In the genomic region with DNA sequence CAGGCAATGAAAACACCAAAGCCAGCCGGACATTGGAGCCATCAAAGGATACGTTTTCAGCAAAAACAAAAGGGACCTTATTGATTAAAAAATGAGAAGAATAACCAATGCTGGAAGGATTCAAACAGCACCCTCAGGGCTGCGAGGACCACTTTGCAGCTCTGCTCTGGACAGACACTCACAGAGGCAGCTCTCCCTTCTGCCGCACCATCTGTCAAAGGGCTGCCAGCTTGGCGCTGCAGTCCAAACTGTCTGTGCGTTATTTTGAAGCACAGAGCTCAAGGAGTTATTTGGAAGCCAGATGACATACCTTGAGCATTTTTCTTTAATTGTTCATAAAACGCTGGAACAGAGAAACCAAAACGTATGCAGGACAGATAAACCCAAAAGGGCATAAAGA, we compare ENCODE assay signal across 23 cellular contexts.
"Had no signal": no experiment of that assay in that cellular context is flagged by ENCODE, and none has a peak within 500 bp of the region (broad histone marks: within the 10 kb centered on the region; RNA-seq: fewer than 3 reads in every experiment).

No MANE protein-coding gene starts in this region.

- H3K9me3 ChIP-seq: body of pancreas, gastrocnemius medialis, left lung, right atrium auricular region, transverse colon had no signal

- H3K27me3 Mint-ChIP-seq: activated naive CD8-positive, alpha-beta T cell; dendritic cell treated with granulocyte-macrophage colony-stimulating factor and Interleukin-4, amounts not matched to agents 40 ng/mL and 50 ng/mL, for 4 days; naive B cell had no signal

- ATAC-seq: activated CD8-positive, alpha-beta T cell treated with anti-CD3 and anti-CD28 coated beads, Interleukin-2, amount 10 ng/mL, durations not matched to agents 7 days and 5 days; body of pancreas; left lung; WTC11 had no signal

- H3K36me3 Mint-ChIP-seq: WTC11 had no signal

- H3K9ac ChIP-seq: parathyroid adenoma had no signal

- H3K27ac Mint-ChIP-seq: activated CD8-positive, alpha-beta T cell treated with anti-CD3 and anti-CD28 coated beads, Interleukin-2, amount 10 ng/mL, durations not matched to agents 7 days and 5 days; activated naive CD8-positive, alpha-beta T cell; dendritic cell treated with granulocyte-macrophage colony-stimulating factor and Interleukin-4, amounts not matched to agents 40 ng/mL and 50 ng/mL, for 4 days; endodermal cell; T-helper 1 cell treated with Interleukin-12 subunit alpha and Interleukin-12 subunit beta and Interleukin-4 antibody, amounts not matched to agents 30 μg/mL and 1 μg/mL, for 36 hours had no signal

- H3K27ac ChIP-seq: body of pancreas, gastrocnemius medialis, left lung, parathyroid adenoma, right atrium auricular region, skin epidermis, transverse colon had no signal

- H3K4me1 ChIP-seq: body of pancreas, left lung, right atrium auricular region had no signal

- H3K9me3 Mint-ChIP-seq: dendritic cell treated with granulocyte-macrophage colony-stimulating factor and Interleukin-4, amounts not matched to agents 40 ng/mL and 50 ng/mL, for 4 days; endodermal cell; naive B cell; T-helper 1 cell treated with Interleukin-12 subunit alpha and Interleukin-12 subunit beta and Interleukin-4 antibody, amounts not matched to agents 30 μg/mL and 1 μg/mL, for 36 hours had no signal

- H3K4me1 Mint-ChIP-seq: endodermal cell had no signal

- H3K4me3 ChIP-seq: body of pancreas, gastrocnemius medialis, left lung, right atrium auricular region, skin epidermis, transverse colon had no signal

- H3K4me3 Mint-ChIP-seq: activated CD8-positive, alpha-beta T cell treated with anti-CD3 and anti-CD28 coated beads, Interleukin-2, amount 10 ng/mL, durations not matched to agents 7 days and 5 days; activated naive CD8-positive, alpha-beta T cell; dendritic cell treated with granulocyte-macrophage colony-stimulating factor and Interleukin-4, amounts not matched to agents 40 ng/mL and 50 ng/mL, for 4 days; endodermal cell; T-helper 1 cell treated with Interleukin-12 subunit alpha and Interleukin-12 subunit beta and Interleukin-4 antibody, amounts not matched to agents 30 μg/mL and 1 μg/mL, for 36 hours; WTC11 had no signal

- H3K27me3 ChIP-seq: body of pancreas, gastrocnemius medialis, left lung, right atrium auricular region, transverse colon had no signal

- DNase-seq: activated CD4-positive, alpha-beta T cell treated with anti-CD3 and anti-CD28 coated beads for 4 hours; activated CD8-positive, alpha-beta memory T cell treated with anti-CD3 and anti-CD28 coated beads, Interleukin-2, amount 50 U/mL, for 4 hours; activated CD8-positive, alpha-beta T cell treated with anti-CD3 and anti-CD28 coated beads, Interleukin-2, amount 10 ng/mL, durations not matched to agents 7 days and 5 days; activated gamma-delta T cell; activated T-cell treated with anti-CD3 and anti-CD28 coated beads, Interleukin-2, amount 50 U/mL, for 48 hours; body of pancreas; central memory CD4-positive, alpha-beta T cell; endodermal cell; gastrocnemius medialis; left lung; mammary epithelial cell; naive B cell; stimulated activated CD4-positive, alpha-beta T cell treated with anti-CD3 and anti-CD28 coated beads, Interleukin-15, amount 100 ng/mL, for 24 hours; stimulated activated CD4-positive, alpha-beta T cell treated with anti-CD3 and anti-CD28 coated beads, Interleukin-4, amount 100 ng/mL, for 24 hours; stimulated activated naive CD4-positive, alpha-beta T cell; transverse colon had no signal

- H3K36me3 ChIP-seq: gastrocnemius medialis, right atrium auricular region had no signal
